ENCODE assay signal across 16 cellular contexts in genomic region chr7:138549082-138549481, GRCh38.
"Had no signal": no experiment of that assay in that cellular context is flagged by ENCODE, and none has a peak within 500 bp of the region (broad histone marks: within the 10 kb centered on the region; RNA-seq: fewer than 3 reads in every experiment).

No MANE protein-coding gene starts in this region.

- H3K27me3 ChIP-seq: sigmoid colon, spleen had no signal

- H3K9me3 ChIP-seq: sigmoid colon had no signal

- H3K4me3 Mint-ChIP-seq: activated CD4-positive, alpha-beta T cell treated with anti-CD3 and anti-CD28 coated beads, Interleukin-2, amount 10 ng/mL, durations not matched to agents 24 days and 14 days; activated naive CD8-positive, alpha-beta T cell treated with anti-CD3 and anti-CD28 coated beads for 36 hours; activated T-helper 1 cell treated with anti-CD3 and anti-CD28 coated beads, Interleukin-12 subunit alpha, Interleukin-12 subunit beta, Interleukin-2, Interleukin-4 antibody, amounts not matched to agents 30 ng/mL and 10 ng/mL and 1 ng/mL, durations not matched to agents 14 hours and 24 hours and 36 hours; memory B cell; natural killer cell; stimulated activated naive CD8-positive, alpha-beta T cell treated with anti-CD3 and anti-CD28 coated beads, Interleukin-15, amount 100 ng/mL, for 72 hours; type B pancreatic cell had no signal

- H3K4me1 Mint-ChIP-seq: memory B cell; stimulated activated naive CD8-positive, alpha-beta T cell treated with anti-CD3 and anti-CD28 coated beads, Interleukin-15, amount 100 ng/mL, for 72 hours had no signal

- H3K4me3 ChIP-seq: sigmoid colon, spleen had no signal

- H3K27ac Mint-ChIP-seq: activated CD4-positive, alpha-beta T cell treated with anti-CD3 and anti-CD28 coated beads, Interleukin-2, amount 10 ng/mL, durations not matched to agents 24 days and 14 days; activated naive CD8-positive, alpha-beta T cell treated with anti-CD3 and anti-CD28 coated beads for 36 hours; activated T-helper 1 cell treated with anti-CD3 and anti-CD28 coated beads, Interleukin-12 subunit alpha, Interleukin-12 subunit beta, Interleukin-2, Interleukin-4 antibody, amounts not matched to agents 30 ng/mL and 10 ng/mL and 1 ng/mL, durations not matched to agents 14 hours and 24 hours and 36 hours; memory B cell; natural killer cell; type B pancreatic cell had no signal

- H3K9me3 Mint-ChIP-seq: natural killer cell; stimulated activated naive CD8-positive, alpha-beta T cell treated with anti-CD3 and anti-CD28 coated beads, Interleukin-15, amount 100 ng/mL, for 72 hours had no signal

- DNase-seq: activated CD4-positive, alpha-beta T cell treated with anti-CD3 and anti-CD28 coated beads, Interleukin-2, amount 10 ng/mL, durations not matched to agents 24 days and 14 days; activated CD4-positive, CD25-positive, alpha-beta regulatory T cell; activated CD8-positive, alpha-beta memory T cell treated with anti-CD3 and anti-CD28 coated beads for 24 hours; activated naive CD8-positive, alpha-beta T cell treated with anti-CD3 and anti-CD28 coated beads for 36 hours; anterior cingulate cortex; hippocampal formation; natural killer cell; occipital lobe; sigmoid colon; spleen; stimulated activated naive CD8-positive, alpha-beta T cell treated with anti-CD3 and anti-CD28 coated beads, Interleukin-15, amount 100 ng/mL, for 72 hours; SW 1271 had no signal

- H3K4me1 ChIP-seq: sigmoid colon, spleen had no signal

- H3K27ac ChIP-seq: sigmoid colon, spleen had no signal

- H3K27me3 Mint-ChIP-seq: activated CD4-positive, alpha-beta T cell treated with anti-CD3 and anti-CD28 coated beads, Interleukin-2, amount 10 ng/mL, durations not matched to agents 24 days and 14 days; activated naive CD8-positive, alpha-beta T cell treated with anti-CD3 and anti-CD28 coated beads for 36 hours; memory B cell; stimulated activated naive CD8-positive, alpha-beta T cell treated with anti-CD3 and anti-CD28 coated beads, Interleukin-15, amount 100 ng/mL, for 72 hours; type B pancreatic cell had no signal

- ATAC-seq: left lobe of liver; natural killer cell; stimulated activated naive CD8-positive, alpha-beta T cell treated with anti-CD3 and anti-CD28 coated beads, Interleukin-15, amount 100 ng/mL, for 72 hours had no signal
